ENCODE assay signal across 30 cellular contexts in genomic region chr15:91622676-91623342, GRCh38.
"Had no signal": no experiment of that assay in that cellular context is flagged by ENCODE, and none has a peak within 500 bp of the region (broad histone marks: within the 10 kb centered on the region; RNA-seq: fewer than 3 reads in every experiment).

No MANE protein-coding gene starts in this region.

- H3K4me3 Mint-ChIP-seq: activated CD4-positive, alpha-beta memory T cell treated with anti-CD3 and anti-CD28 coated beads, Interleukin-2, amount 10 ng/mL, durations not matched to agents 7 days and 5 days; activated CD4-positive, alpha-beta T cell treated with anti-CD3 and anti-CD28 coated beads, Interleukin-2, amount 10 ng/mL, durations not matched to agents 7 days and 5 days; activated T-cell treated with anti-CD3 and anti-CD28 coated beads, Interleukin-2, amount 50 U/mL, for 24 hours; naive B cell; nephron progenitor cell; stimulated activated naive CD8-positive, alpha-beta T cell treated with anti-CD3 and anti-CD28 coated beads, Interleukin-15, Interleukin-2, amounts not matched to agents 100 ng/mL and 50 ng/mL, for 24 hours; T-helper 17 cell had no signal

- H3K4me1 Mint-ChIP-seq: activated CD4-positive, alpha-beta memory T cell treated with anti-CD3 and anti-CD28 coated beads, Interleukin-2, amount 10 ng/mL, durations not matched to agents 7 days and 5 days; activated CD4-positive, alpha-beta T cell treated with anti-CD3 and anti-CD28 coated beads, Interleukin-2, amount 10 ng/mL, durations not matched to agents 7 days and 5 days; naive B cell; T-helper 17 cell had no signal

- DNase-seq: activated CD4-positive, alpha-beta memory T cell treated with anti-CD3 and anti-CD28 coated beads, Interleukin-2, amount 10 ng/mL, durations not matched to agents 7 days and 5 days; activated CD4-positive, alpha-beta T cell treated with anti-CD3 and anti-CD28 coated beads, Interleukin-2, amount 10 ng/mL, durations not matched to agents 7 days and 5 days; activated CD4-positive, CD25-positive, alpha-beta regulatory T cell treated with anti-CD3 and anti-CD28 coated beads, Interleukin-2, amount 50 U/mL, for 72 hours; activated CD8-positive, alpha-beta memory T cell treated with anti-CD3 and anti-CD28 coated beads, Interleukin-2, amount 50 U/mL, for 48 hours; activated gamma-delta T cell treated with Interleukin-2 at 50 U/mL for 16 hours; activated naive CD4-positive, alpha-beta T cell treated with anti-CD3 and anti-CD28 coated beads, Interleukin-2, amount 50 U/mL, for 16 hours; activated T-cell treated with anti-CD3 and anti-CD28 coated beads, Interleukin-2, amount 50 U/mL, for 24 hours; amniotic stem cell; body of pancreas; cortex of kidney; esophagus squamous epithelium; left lung; lower lobe of right lung; mesenchymal stem cell; naive B cell; nephron progenitor cell; posterior cingulate gyrus; right lobe of liver; stimulated activated CD4-positive, alpha-beta T cell treated with anti-CD3 and anti-CD28 coated beads, Interleukin-12 subunit alpha, Interleukin-12 subunit beta, amount 100 ng/mL, for 4 hours; stimulated activated CD4-positive, alpha-beta T cell treated with anti-CD3 and anti-CD28 coated beads, Interleukin-4, amount 100 ng/mL, for 1 hour; T-helper 17 cell; T1000; trophoblast cell; uterus; WERI-Rb-1 had no signal

- H3K4me1 ChIP-seq: left lung, lower lobe of right lung, right lobe of liver, uterus had no signal

- H3K27me3 ChIP-seq: body of pancreas, cardiac muscle cell, left lung, right lobe of liver, uterus had no signal

- H3K27ac Mint-ChIP-seq: activated CD4-positive, alpha-beta memory T cell treated with anti-CD3 and anti-CD28 coated beads, Interleukin-2, amount 10 ng/mL, durations not matched to agents 7 days and 5 days; activated CD4-positive, alpha-beta T cell treated with anti-CD3 and anti-CD28 coated beads, Interleukin-2, amount 10 ng/mL, durations not matched to agents 7 days and 5 days; activated T-cell treated with anti-CD3 and anti-CD28 coated beads, Interleukin-2, amount 50 U/mL, for 24 hours; naive B cell; nephron progenitor cell; stimulated activated naive CD8-positive, alpha-beta T cell treated with anti-CD3 and anti-CD28 coated beads, Interleukin-15, Interleukin-2, amounts not matched to agents 100 ng/mL and 50 ng/mL, for 24 hours; T-helper 17 cell had no signal

- FAIRE-seq: islet of Langerhans had no signal

- ATAC-seq: body of pancreas, left lung, lower lobe of right lung, right lobe of liver, T-helper 17 cell had no signal

- H3K4me3 ChIP-seq: body of pancreas, cardiac muscle cell, esophagus squamous epithelium, left lung, lower lobe of right lung, right lobe of liver, skin epidermis, thoracic aorta, uterus had no signal

- H3K27ac ChIP-seq: body of pancreas, cardiac muscle cell, esophagus squamous epithelium, left lung, lower lobe of right lung, right lobe of liver, skin epidermis, thoracic aorta, uterus, WERI-Rb-1 had no signal

- H3K9me3 Mint-ChIP-seq: activated CD4-positive, alpha-beta memory T cell treated with anti-CD3 and anti-CD28 coated beads, Interleukin-2, amount 10 ng/mL, durations not matched to agents 7 days and 5 days; activated CD4-positive, alpha-beta T cell treated with anti-CD3 and anti-CD28 coated beads, Interleukin-2, amount 10 ng/mL, durations not matched to agents 7 days and 5 days had no signal

- H3K27me3 Mint-ChIP-seq: stimulated activated naive CD8-positive, alpha-beta T cell treated with anti-CD3 and anti-CD28 coated beads, Interleukin-15, Interleukin-2, amounts not matched to agents 100 ng/mL and 50 ng/mL, for 24 hours had no signal

- H3K9me3 ChIP-seq: body of pancreas, esophagus squamous epithelium, left lung, lower lobe of right lung, right lobe of liver, thoracic aorta, uterus had no signal

- H3K36me3 Mint-ChIP-seq: naive B cell had no signal

- H3K36me3 ChIP-seq: cardiac muscle cell, esophagus squamous epithelium, left lung, lower lobe of right lung, right lobe of liver, thoracic aorta, uterus, WERI-Rb-1 had no signal
